27 cellular contexts compared by ENCODE assay signal in genomic region chr13:23833733-23834611, GRCh38. TPM values are rescaled to one million over a fixed set of nuclear protein-coding genes. Genes with fewer than 3 reads are reported as not detected.
DNase-seq lines count a peak whose midpoint lies in the region; ATAC-seq and TF ChIP-seq lines count a peak whose summit lies in the region.
"Had no signal": no experiment of that assay in that cellular context is flagged by ENCODE, and none has a peak within 500 bp of the region (broad histone marks: within the 10 kb centered on the region; RNA-seq: fewer than 3 reads in every experiment).

No MANE protein-coding gene starts in this region.

- H3K27me3 ChIP-seq in H9 (ENCODE audit: insufficient read depth, low read length), result no peaks in the 10 kb centered on the region
- no peaks in the 10 kb centered on the region for H3K27me3 ChIP-seq in foreskin keratinocyte
- no peaks in the 10 kb centered on the region for H3K27me3 ChIP-seq in prostate gland (replicated peaks; ENCODE audit: insufficient read depth)
- H3K27me3 ChIP-seq: BLaER1, Peyer's patch, SJSA1 had no signal

- TF ChIP-seq CTCF in C4-2B (conservative IDR thresholded peaks at IDR 0.05) (no peak), H9 (conservative IDR thresholded peaks at IDR 0.05) (no peak), foreskin keratinocyte (conservative IDR thresholded peaks at IDR 0.05) (peak; percentile 11), prostate gland (IDR thresholded peaks at IDR 0.05) (no peak), glutamatergic neuron (IDR thresholded peaks at IDR 0.05; ENCODE audit: partially characterized antibody, unreplicated experiment) (no peak)

- H3K36me3 ChIP-seq in prostate gland, result no peaks in the 10 kb centered on the region
- H3K36me3 ChIP-seq: HAP-1, Peyer's patch, SJSA1 had no signal

- no peaks in the 10 kb centered on the region for H3K9me3 Mint-ChIP-seq in H9
- no peaks in the 10 kb centered on the region for H3K9me3 Mint-ChIP-seq in glutamatergic neuron (ENCODE audit: unreplicated experiment)
- H3K9me3 Mint-ChIP-seq: CD4-positive, alpha-beta memory T cell had no signal

- no peak overlapping the region for H3K9ac ChIP-seq in H9 (ENCODE audit: extremely low read depth, insufficient read length, low read length)
- H3K9ac ChIP-seq: BLaER1 had no signal

- H4K5ac ChIP-seq in H9 (ENCODE audit: insufficient read length, low read depth, low read length), result no peak overlapping the region

- no peak overlapping the region for H3K4me2 ChIP-seq in H9 (ENCODE audit: insufficient read depth, insufficient read length, low read length)
- H3K4me2 ChIP-seq: BLaER1 had no signal

- H3K23ac ChIP-seq in H9 (ENCODE audit: insufficient read length, low read depth, low read length), result no peak overlapping the region

- ATAC-seq in foreskin keratinocyte (peak; percentile 84), HG03159 (IDR thresholded peaks at IDR 0.05; ENCODE audit: unreplicated experiment) (no peak)
- ATAC-seq: HepG2, Right ventricle myocardium inferior had no signal

- peak overlapping the region; percentile 10 to 90 (median 31); a peak in 5 of 7 replicates for H3K27ac Mint-ChIP-seq in H9
- H3K27ac Mint-ChIP-seq in glutamatergic neuron (ENCODE audit: unreplicated experiment), result no peak overlapping the region

- H2BK120ac ChIP-seq in H9 (ENCODE audit: low read depth, low read length, poor library complexity, severe bottlenecking), result no peak overlapping the region

- H3K4me1 ChIP-seq in H9 (ENCODE audit: insufficient read depth, low read length) (no peaks in the 10 kb centered on the region), foreskin keratinocyte (peaks cover 5% of the 10 kb centered on the region), prostate gland (replicated peaks) (no peaks in the 10 kb centered on the region)
- H3K4me1 ChIP-seq: BLaER1, HAP-1, Peyer's patch, SJSA1 had no signal

- H3K4me3 ChIP-seq in prostate gland, result no peak overlapping the region
- H3K4me3 ChIP-seq: BLaER1, HAP-1, Peyer's patch, SJSA1 had no signal

- H2BK5ac ChIP-seq in H9 (ENCODE audit: insufficient read length, low read length), result no peak overlapping the region

- H3K4me3 Mint-ChIP-seq in H9, result no peak overlapping the region
- no peak overlapping the region for H3K4me3 Mint-ChIP-seq in glutamatergic neuron (ENCODE audit: unreplicated experiment)
- H3K4me3 Mint-ChIP-seq: CD4-positive, alpha-beta memory T cell had no signal

- H2BK15ac ChIP-seq in H9 (ENCODE audit: low read depth, low read length), result no peak overlapping the region

- WGBS in H9 (ENCODE audit: extremely low coverage, insufficient read length, low lambda C conversion rate), result no CpG with 5 or more reads among the region's 36 CpGs
- 91% methylated on average over 36 of the region's 36 CpGs for WGBS in prostate gland

- no peak for DNase-seq in H9
- DNase-seq in foreskin keratinocyte, result no peak
- no peak for DNase-seq in prostate gland (ENCODE audit: low spot score)
- DNase-seq in DMS153 (lab: John Stamatoyannopoulos, UW), result no peak
- DNase-seq in iPS-NIHi7 (ENCODE audit: extremely low spot score), result no peak
- DNase-seq in glutamatergic neuron, result no peak
- DNase-seq: ACHN; CD4-positive, alpha-beta memory T cell; DMS53; EL; KBM-7; MM.1S; NCI-H1092; NCI-H1436; NCI-H187 treated with DMSO at 0.1 percent for 48 hours; NCI-H226; NCI-H510A treated with DMSO at 0.1 percent for 48 hours; NCI-H748 treated with DMSO at 0.1 percent for 48 hours; NK-92 treated with Interleukin-12 subunit alpha and Interleukin-12 subunit beta, amount 100 ng/mL, for 24 hours; Peyer's patch had no signal

- H3K4me1 Mint-ChIP-seq in H9, result peaks cover 2 to 3% of the 10 kb centered on the region in 2 experiments; a peak in 3 of 4 replicates
- H3K4me1 Mint-ChIP-seq in glutamatergic neuron (ENCODE audit: low read depth, unreplicated experiment), result peaks cover 3% of the 10 kb centered on the region

- H3K36me3 Mint-ChIP-seq in H9 (ENCODE audit: insufficient read depth in 1 of 3, low read depth in 3 of 3) (peaks cover 0 to 2% (median 0%) of the 10 kb centered on the region in 3 experiments; a peak in 1 of 7 replicates), glutamatergic neuron (ENCODE audit: unreplicated experiment) (peaks cover 4% of the 10 kb centered on the region)

- H2AK5ac ChIP-seq in H9 (ENCODE audit: insufficient read length, low read length), result no peak overlapping the region

- no peak overlapping the region for H3K56ac ChIP-seq in H9 (ENCODE audit: insufficient read length, low read depth, low read length)

- H4K20me1 ChIP-seq in H9 (ENCODE audit: control insufficient read depth, insufficient read depth, insufficient read length), result no peaks in the 10 kb centered on the region
- H4K20me1 ChIP-seq: BLaER1 had no signal

- H3K27ac ChIP-seq in C4-2B (peak overlapping the region; percentile 88), H9 (ENCODE audit: insufficient read length, low read depth, low read length) (no peak overlapping the region), foreskin keratinocyte (no peak overlapping the region), prostate gland (peak overlapping the region; percentile 10 to 17)
- H3K27ac ChIP-seq: BLaER1, Peyer's patch, SJSA1 had no signal

- no peak overlapping the region for H4K8ac ChIP-seq in H9 (replicated peaks; ENCODE audit: insufficient read length, low read depth, low read length)

- H3K18ac ChIP-seq in H9 (ENCODE audit: insufficient read length, low read depth, low read length), result peak overlapping the region; percentile 17

- no peak overlapping the region for H4K91ac ChIP-seq in H9 (ENCODE audit: insufficient read length, low read depth, low read length)

- TF ChIP-seq POLR2A in prostate gland (IDR thresholded peaks at IDR 0.05), result no peak

- H3K9me3 ChIP-seq in H9 (ENCODE audit: control insufficient read depth, low read depth, low read length) (no peaks in the 10 kb centered on the region), prostate gland (no peaks in the 10 kb centered on the region)
- H3K9me3 ChIP-seq: HAP-1, Peyer's patch, SJSA1 had no signal

- intact Hi-C loops in prostate gland (cut with DNase I), result no loop called here

- H2BK20ac ChIP-seq in H9 (ENCODE audit: low read depth, low read length, poor library complexity, severe bottlenecking), result no peak overlapping the region

- H3K79me2 ChIP-seq in H9 (ENCODE audit: insufficient read depth, low read length), result no peaks in the 10 kb centered on the region

- H3K79me1 ChIP-seq in H9 (ENCODE audit: insufficient read depth, low read depth, low read length, poor library complexity, severe bottlenecking), result no peaks in the 10 kb centered on the region

- H2BK12ac ChIP-seq in H9 (ENCODE audit: insufficient read length, low read depth, low read length), result no peak overlapping the region

- no peak overlapping the region for H2AFZ ChIP-seq in H9 (ENCODE audit: low read length)

- no peak overlapping the region for H3T11ph ChIP-seq in H9 (ENCODE audit: low read length)

- H3K23me2 ChIP-seq in H9 (ENCODE audit: insufficient read length, low read depth, low read length, poor library complexity, severe bottlenecking), result no peaks in the 10 kb centered on the region

- H3K4ac ChIP-seq in H9 (ENCODE audit: low read depth, low read length), result no peak overlapping the region

- H3K14ac ChIP-seq in H9 (ENCODE audit: insufficient read depth, low read length), result no peak overlapping the region

- H3K27me3 Mint-ChIP-seq in H9 (ENCODE audit: low read depth) (no peaks in the 10 kb centered on the region), glutamatergic neuron (ENCODE audit: unreplicated experiment) (peaks cover 2% of the 10 kb centered on the region)
- H3K27me3 Mint-ChIP-seq: CD4-positive, alpha-beta memory T cell had no signal

RNA-seq across cellular contexts. Expression of gene MIPEP, which starts 55.2 kb away (rescaled TPM):
- total RNA-seq in H9 (2021) (18.5 and 19.5 TPM in 2 replicates), foreskin keratinocyte (23.7 and 29.2 TPM in 2 replicates), prostate gland (10 to 100 TPM; 26.2 to 27.1 TPM), glutamatergic neuron (ENCODE audit: unreplicated experiment) (7.1 TPM)
- 24.1 and 27.2 TPM in 2 replicates for polyA plus RNA-seq in foreskin keratinocyte

Comparison
In these comparisons a context has a peak if more than half of its experiments do, and no peak if none do; other contexts are left out.
1. H3K27ac ChIP-seq: peak in C4-2B (single experiment) and prostate gland (2 of 2); none in H9 (single experiment) and foreskin keratinocyte (single experiment).